1 cellular context compared by ENCODE assay signal in genomic region chr11:405976-406795, GRCh38.
TF ChIP-seq lines count a peak whose summit lies in the region.

No MANE protein-coding gene starts in this region.

TF ChIP-seq in H1, 55 proteins besides CTCF, POLR2A, EP300 and RAD21:
- TF ChIP-seq POU5F1 (IDR thresholded peaks at IDR 0.05; ENCODE audit: low read depth, low read length) (no peak), TEAD4 (IDR thresholded peaks at IDR 0.05; ENCODE audit: low read depth, low read length) (no peak)
